Comparison of ENCODE assay signal across 8 cellular contexts in genomic region chr2:108534577-108535379, GRCh38. TPM values are rescaled to one million over a fixed set of nuclear protein-coding genes. Genes with fewer than 3 reads are reported as not detected.
A peak's percentile ranks its signal among the peaks of the same experiment; 100 is the strongest.
DNase-seq lines count a peak whose midpoint lies in the region; ATAC-seq and TF ChIP-seq lines count a peak whose summit lies in the region.

No MANE protein-coding gene starts in this region.

- CTCF ChIA-PET in CD4-positive, alpha-beta T cell (lab: Charles Lee) = interaction anchor here (1.6 kb wide), 1 partner anchor 101 kb away, joined by 4 read pairs; no protein-coding TSS in a partner anchor

- peak overlapping the region; percentile 99 for H3K4me3 Mint-ChIP-seq in CD4-positive, alpha-beta T cell

- ATAC-seq in CD4-positive, alpha-beta T cell (ENCODE audit: poor library complexity) = peak; percentile 17
- ATAC-seq in GM19372 (IDR thresholded peaks at IDR 0.05; ENCODE audit: low read depth, unreplicated experiment) = peak; percentile 26
- peak; percentile 24 for ATAC-seq in HG03457 (IDR thresholded peaks at IDR 0.05; ENCODE audit: unreplicated experiment)
- ATAC-seq in RWPE2 (ENCODE audit: low read depth) = peak; percentile 10

- POLR2A ChIA-PET in CD4-positive, alpha-beta T cell (lab: Charles Lee) = interaction anchor here (0.9 to 2.6 kb wide), 4 partner anchors 13 to 86 kb away, joined by 3 to 7 read pairs (median 4); partner anchors contain the start of gene GCC2

- peak overlapping the region; percentile 95 for H3K9ac ChIP-seq in adipocyte (ENCODE audit: low read length)

- intact Hi-C loops in CD4-positive, alpha-beta T cell (cut with DNase I, micrococcal nuclease) = loop anchor here (2.0 to 10.0 kb wide), 5 partner anchors 50 to 253 kb away; partner anchors contain the start of genes CCDC138 (in 1 of the 2), GCC2 (in 1 of the 2) and RANBP2 (in 1 of the 2)

- H3K27me3 Mint-ChIP-seq in CD4-positive, alpha-beta T cell = no peaks in the 10 kb centered on the region

- no peaks in the 10 kb centered on the region for H3K9me3 Mint-ChIP-seq in CD4-positive, alpha-beta T cell

- peak overlapping the region; percentile 45 for H3K4me3 ChIP-seq in RWPE2 (ENCODE audit: severe bottlenecking)
- H3K4me3 ChIP-seq in adipocyte (ENCODE audit: low read length) = peak overlapping the region; percentile 89

- peaks cover 41% of the 10 kb centered on the region for H3K4me1 Mint-ChIP-seq in CD4-positive, alpha-beta T cell (ENCODE audit: low read depth)

- TF ChIP-seq CTCF in CD4-positive, alpha-beta T cell (IDR thresholded peaks at IDR 0.05) = no peak
- no peak for TF ChIP-seq CTCF in RWPE2 (IDR thresholded peaks at IDR 0.05; ENCODE audit: poor library complexity, severe bottlenecking)

- H3K27ac ChIP-seq in CD4-positive, alpha-beta T cell (ENCODE audit: low read depth, low read length) = no peak overlapping the region
- peak overlapping the region; percentile 95 for H3K27ac ChIP-seq in RWPE2 (ENCODE audit: poor library complexity, severe bottlenecking)

- no peaks in the 10 kb centered on the region for H3K27me3 ChIP-seq in CD4-positive, alpha-beta T cell (ENCODE audit: control insufficient read depth, insufficient read depth, low read length)
- H3K27me3 ChIP-seq in RWPE2 (ENCODE audit: insufficient read depth, poor library complexity, severe bottlenecking) = no peaks in the 10 kb centered on the region
- no peaks in the 10 kb centered on the region for H3K27me3 ChIP-seq in adipocyte (replicated peaks; ENCODE audit: control insufficient read depth, insufficient read depth, low read length)

- no peaks in the 10 kb centered on the region for H3K9me3 ChIP-seq in CD4-positive, alpha-beta T cell (ENCODE audit: control insufficient read depth, low read length)
- no peaks in the 10 kb centered on the region for H3K9me3 ChIP-seq in RWPE2 (ENCODE audit: severe bottlenecking)
- H3K9me3 ChIP-seq in adipocyte (ENCODE audit: control insufficient read depth, low read length) = no peaks in the 10 kb centered on the region

- peaks cover 4% of the 10 kb centered on the region for H3K36me3 Mint-ChIP-seq in CD4-positive, alpha-beta T cell (ENCODE audit: low read depth)

- H3K36me3 ChIP-seq in RWPE2 (ENCODE audit: low read depth) (no peaks in the 10 kb centered on the region), adipocyte (ENCODE audit: control insufficient read depth, insufficient read depth, low read length, severe bottlenecking) (no peaks in the 10 kb centered on the region)

- H3K4me1 ChIP-seq in RWPE2 (ENCODE audit: insufficient read depth, poor library complexity, severe bottlenecking) (peaks cover 24% of the 10 kb centered on the region), adipocyte (ENCODE audit: control insufficient read depth, insufficient read depth, low read length) (peaks cover 32% of the 10 kb centered on the region)

- DNase-seq in CD4-positive, alpha-beta T cell = peak in 7 of 10 experiments; percentile 5 to 45 (median 16)
- DNase-seq in RWPE2 (ENCODE audit: low spot score) = no peak
- peak; percentile 68 for DNase-seq in adipocyte (ENCODE audit: low read depth)
- DNase-seq in hepatic stellate cell (ENCODE audit: low spot score) = peak; percentile 31
- DNase-seq in renal cortical epithelial cell (ENCODE audit: low read depth) = peak; percentile 39
- DNase-seq in GDM1 (lab: John Stamatoyannopoulos, UW) = no peak

- H3K27ac Mint-ChIP-seq in CD4-positive, alpha-beta T cell = peak overlapping the region; percentile 86

RNA-seq across cellular contexts. Expression of gene LIMS1, which starts 0.5 kb away (rescaled TPM):
- total RNA-seq in CD4-positive, alpha-beta T cell = 10 to 100 TPM; 18.5 to 21.3 TPM
- 186 and 200 TPM in 2 replicates for total RNA-seq in renal cortical epithelial cell

Comparison
In these comparisons a context has a peak if more than half of its experiments do, and no peak if none do; other contexts are left out.
1. DNase-seq: peak in CD4-positive, alpha-beta T cell (7 of 10), adipocyte (single experiment), hepatic stellate cell (single experiment) and renal cortical epithelial cell (single experiment); none in RWPE2 (single experiment) and GDM1 (single experiment).
2. Peak in every context shown above with its lines, with median percentiles within 50 percentile points of each other: ATAC-seq.